8 cellular contexts compared by ENCODE assay signal in the genomic region with DNA sequence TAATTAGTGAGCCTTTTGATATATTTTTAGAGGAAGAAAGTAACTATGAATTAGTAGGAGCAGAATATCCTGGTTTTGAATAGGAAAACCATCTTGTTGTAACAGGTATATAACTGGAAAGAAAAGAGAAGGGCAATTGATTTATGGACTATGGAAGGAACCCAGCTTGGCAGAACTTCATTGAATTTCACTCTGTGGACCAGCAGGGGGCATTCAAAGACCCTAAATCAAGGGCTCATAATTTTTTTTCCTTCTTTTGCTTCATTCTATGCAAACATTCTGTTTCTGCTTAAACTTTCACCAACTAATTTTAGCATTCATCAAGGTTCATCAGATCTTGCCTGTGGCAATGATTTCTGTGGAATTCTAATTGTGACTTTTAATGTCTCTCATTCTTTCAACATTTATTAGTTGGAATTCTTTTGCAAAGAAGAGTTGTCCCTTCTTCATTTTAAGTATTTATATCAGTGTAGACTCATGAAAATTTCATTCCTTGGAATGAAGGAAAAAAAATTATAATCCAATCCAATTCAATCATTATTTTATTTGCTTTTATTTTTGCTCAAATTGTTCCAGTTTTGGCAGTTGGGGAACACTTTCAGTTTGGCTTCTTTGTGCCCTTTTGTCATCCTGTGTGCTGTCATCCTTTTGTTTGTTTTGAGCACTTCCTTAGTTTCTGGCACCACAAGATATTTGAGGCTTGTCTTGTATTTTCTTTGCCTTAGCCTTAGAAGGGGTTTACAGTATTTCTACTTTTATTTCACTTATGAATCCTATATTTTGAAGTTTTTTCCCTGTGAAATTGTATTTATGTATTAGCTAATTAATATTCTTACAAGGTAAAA. TPM values are rescaled to one million over a fixed set of nuclear protein-coding genes. Genes with fewer than 3 reads are reported as not detected.
A peak's percentile ranks its signal among the peaks of the same experiment; 100 is the strongest.
DNase-seq lines count a peak whose midpoint lies in the region; ATAC-seq and TF ChIP-seq lines count a peak whose summit lies in the region.

No MANE protein-coding gene starts in this region.

- POLR2A ChIA-PET in CD4-positive, alpha-beta memory T cell (lab: Charles Lee; ENCODE audit: partially characterized antibody), result interaction anchor here (0.6 to 3.9 kb wide), 8 partner anchors 18 to 420 kb away, joined by 3 to 26 read pairs (median 6); partner anchors contain the start of gene NFKBIZ

- peaks cover 21 to 34% of the 10 kb centered on the region in 2 donors for H3K36me3 Mint-ChIP-seq in CD4-positive, alpha-beta memory T cell

- H3K4me1 Mint-ChIP-seq in CD4-positive, alpha-beta memory T cell, result peaks cover 25 to 47% (median 30%) of the 10 kb centered on the region in 4 donors

- H3K4me3 ChIP-seq in CD4-positive, alpha-beta memory T cell (ENCODE audit: low read length in 2 of 2), result no peak overlapping the region
- H3K4me3 ChIP-seq in NB4 (ENCODE audit: low read depth, low read length) (no peak overlapping the region), WI38 (ENCODE audit: low read depth, low read length) (no peak overlapping the region)

- TF ChIP-seq CTCF in NB4 (IDR thresholded peaks at IDR 0.05; ENCODE audit: low read depth, low read length) (peak; percentile 36), WI38 (IDR thresholded peaks at IDR 0.05; ENCODE audit: low read depth, low read length) (peak; percentile 28; the same call in 1 of the 2 replicates), omental fat pad (IDR thresholded peaks at IDR 0.05) (peak in 2 of 3 donors; percentile 17 to 24)

- H3K27me3 ChIP-seq in CD4-positive, alpha-beta memory T cell (ENCODE audit: insufficient read depth, low read length), result no peaks in the 10 kb centered on the region

- no peaks in the 10 kb centered on the region for H3K36me3 ChIP-seq in CD4-positive, alpha-beta memory T cell (ENCODE audit: insufficient read depth, low read length)

- no peaks in the 10 kb centered on the region for H3K9me3 ChIP-seq in CD4-positive, alpha-beta memory T cell (ENCODE audit: control insufficient read depth in 1 of 2, low read length in 2 of 2)

- H3K27me3 Mint-ChIP-seq in CD4-positive, alpha-beta memory T cell, result no peaks in the 10 kb centered on the region

- peak; percentile 33 for ATAC-seq in GM18517 (IDR thresholded peaks at IDR 0.05; ENCODE audit: unreplicated experiment)
- ATAC-seq in omental fat pad (ENCODE audit: low FRiP score), result no peak

- peaks cover 28% of the 10 kb centered on the region for H3K4me1 ChIP-seq in CD4-positive, alpha-beta memory T cell (ENCODE audit: insufficient read depth, low read length)

- no peaks in the 10 kb centered on the region for H3K9me3 Mint-ChIP-seq in CD4-positive, alpha-beta memory T cell

- DNase-seq in CD4-positive, alpha-beta memory T cell, result peak; percentile 49 to 60 (median 55)
- peak; percentile 57 for DNase-seq in NB4 (ENCODE audit: low read depth)
- DNase-seq in fibroblast of peridontal ligament (ENCODE audit: extremely low read depth), result peak; percentile 68
- no peak for DNase-seq in omental fat pad (ENCODE audit: low spot score)
- DNase-seq in cerebellum (ENCODE audit: low spot score), result no peak
- DNase-seq in UCSD-AML1 (lab: John Stamatoyannopoulos, UW; ENCODE audit: unreplicated experiment), result no peak

- no peak for TF ChIP-seq POLR2A in NB4 (IDR thresholded peaks at IDR 0.05; ENCODE audit: extremely low read depth, insufficient read length)

- H3K27ac Mint-ChIP-seq in CD4-positive, alpha-beta memory T cell, result peak overlapping the region; percentile 43 to 90 (median 83)

- H3K27ac ChIP-seq in CD4-positive, alpha-beta memory T cell (ENCODE audit: low read depth, low read length), result peak overlapping the region; percentile 29

- intact Hi-C loops in CD4-positive, alpha-beta memory T cell (cut with micrococcal nuclease), result loop anchor here (1.0 to 2.0 kb wide), 4 partner anchors 41 to 727 kb away; no protein-coding TSS in a partner anchor

- CTCF ChIA-PET in CD4-positive, alpha-beta memory T cell (lab: Charles Lee; ENCODE audit: partially characterized antibody), result interaction anchor here (0.5 to 15.7 kb wide), 14 partner anchors 7 to 730 kb away, joined by 3 to 573 read pairs (median 4); no protein-coding TSS in a partner anchor

- peak overlapping the region in 6 of 8 donors; percentile 22 to 43 (median 34) for H3K4me3 Mint-ChIP-seq in CD4-positive, alpha-beta memory T cell

RNA-seq across cellular contexts. Expression of gene NXPE3, which starts 30.4 kb away (rescaled TPM):
- total RNA-seq in CD4-positive, alpha-beta memory T cell, result 10 to 100 TPM; 35.7 to 37.2 TPM
- 10 to 100 TPM; 36.2 to 50.0 TPM for polyA plus RNA-seq in CD4-positive, alpha-beta memory T cell
- total RNA-seq in omental fat pad (10 to 100 TPM in 3 of 4 donors, 1 to 10 TPM in 1; 6.5 to 22.9 (median 10.7) TPM), cerebellum (12.3 TPM)

RNA-seq across cellular contexts. Expression of gene NFKBIZ, which starts 39.9 kb away (rescaled TPM):
- total RNA-seq in CD4-positive, alpha-beta memory T cell, result 10 to 100 TPM; 75.9 to 79.5 TPM
- 10 to 100 TPM in 1 of 2 donors, 1 to 10 TPM in 1; 7.3 to 13.2 TPM for polyA plus RNA-seq in CD4-positive, alpha-beta memory T cell
- total RNA-seq in omental fat pad (100 to 1,000 TPM in 2 of 4 donors, 10 to 100 TPM in 2; 78.2 to 296 (median 108) TPM), cerebellum (4.0 TPM)

Comparison
In these comparisons a context has a peak if more than half of its experiments do, and no peak if none do; other contexts are left out.
1. DNase-seq: peak in CD4-positive, alpha-beta memory T cell (5 of 5), NB4 (single experiment) and fibroblast of peridontal ligament (single experiment); none in omental fat pad (single experiment), cerebellum (single experiment) and UCSD-AML1 (single experiment).
2. RNA of gene NFKBIZ, which starts 39.9 kb away (total RNA-seq): 78.2 to 296 TPM in omental fat pad and 75.9 to 79.5 TPM in CD4-positive, alpha-beta memory T cell; 4.0 TPM in cerebellum (single experiment); every median in the first group is over 10 times any median in the second.
3. Peak in every context shown above with its lines, with median percentiles within 50 percentile points of each other: CTCF ChIP-seq.